In genomic region chr2:11344342-11344955, GRCh38 we compare ENCODE assay signal across 8 cellular contexts. TPM values are rescaled to one million over a fixed set of nuclear protein-coding genes. Genes with fewer than 3 reads are reported as not detected.
A peak's percentile ranks its signal among the peaks of the same experiment; 100 is the strongest.
DNase-seq lines count a peak whose midpoint lies in the region; ATAC-seq, FAIRE-seq and TF ChIP-seq lines count a peak whose summit lies in the region.

Gene ROCK2, minus strand, starts transcription at chr2:11344636. Its CDS starts 500 bp downstream, at chr2:11344136.

- peak; percentile 84 for DNase-seq in NCI-H2227 treated with DMSO at 0.1 percent for 48 hours (lab: John Stamatoyannopoulos, UW)
- DNase-seq in activated CD4-positive, CD25-positive, alpha-beta regulatory T cell treated with anti-CD3 and anti-CD28 coated beads, Interleukin-2, amount 50 U/mL, for 16 hours (ENCODE audit: low read depth, low spot score) = peak; percentile 37
- peak; percentile 78 for DNase-seq in cerebellar cortex (ENCODE audit: low spot score)
- DNase-seq in kidney = peak; percentile 96
- DNase-seq in stimulated activated CD4-positive, alpha-beta T cell treated with anti-CD3 and anti-CD28 coated beads, Interleukin-15, amount 100 ng/mL, for 24 hours = peak; percentile 83

- TF ChIP-seq CTCF in kidney (IDR thresholded peaks at IDR 0.05; ENCODE audit: borderline replicate concordance, extremely low read depth, insufficient read depth) = no peak

- peak within 1 kb of the TSS; percentile 93 for H3K27ac ChIP-seq in ACC112 (ENCODE audit: low read depth, low read length)
- H3K27ac ChIP-seq in kidney (ENCODE audit: low read depth in 2 of 2, low read length in 2 of 2) = peak within 1 kb of the TSS; percentile 98

- FAIRE-seq in kidney (lab: Jason Lieb, UNC) = no peak

- H3K79me2 ChIP-seq in ACC112 (ENCODE audit: control insufficient read depth, insufficient read depth, low read length, unreplicated experiment) = peaks cover 47% of the 10 kb centered on the region

- H3K4me3 ChIP-seq in ACC112 (ENCODE audit: low read depth, low read length) (peak within 1 kb of the TSS; percentile 95), kidney (ENCODE audit: low read length in 2 of 2) (peak within 1 kb of the TSS; percentile 78 to 95)

- ATAC-seq in GM18867 (IDR thresholded peaks at IDR 0.05; ENCODE audit: unreplicated experiment) (peak; percentile 68), HG03097 (IDR thresholded peaks at IDR 0.05; ENCODE audit: low FRiP score, unreplicated experiment) (peak; percentile 48)

- H3K9ac ChIP-seq in kidney (ENCODE audit: low read length in 2 of 2) = peak within 1 kb of the TSS; percentile 37 to 93

- peak within 1 kb of the TSS; percentile 94 for H2AFZ ChIP-seq in ACC112 (ENCODE audit: low read length, unreplicated experiment)

- intact Hi-C loops in kidney (cut with DNase I) = no loop called here

- no peaks in the 10 kb centered on the region for H3K9me3 ChIP-seq in kidney (ENCODE audit: control insufficient read depth in 1 of 2, low read length in 2 of 2)

- H3K27me3 ChIP-seq in ACC112 (ENCODE audit: insufficient read depth, low read length) = no peaks in the 10 kb centered on the region

- H3K36me3 ChIP-seq in ACC112 (ENCODE audit: insufficient read depth, low read length) (no peaks in the 10 kb centered on the region), kidney (ENCODE audit: control insufficient read depth in 1 of 2, insufficient read depth in 2 of 2, low read length in 2 of 2) (no peaks in the 10 kb centered on the region)

- H3K4me1 ChIP-seq in ACC112 (ENCODE audit: control insufficient read depth, insufficient read depth, low read length, unreplicated experiment) (peaks cover 28% of the 10 kb centered on the region), kidney (ENCODE audit: control insufficient read depth in 1 of 2, insufficient read depth in 1 of 2, low read depth in 1 of 2, low read length in 2 of 2) (peaks cover 4 to 24% of the 10 kb centered on the region in 2 donors)

RNA-seq across cellular contexts. Expression of gene ROCK2, which starts in this region (rescaled TPM):
- 58.3 TPM for total RNA-seq in kidney
- polyA plus RNA-seq in kidney (ENCODE audit: insufficient read depth, low read depth, low replicate concordance) = 6.7 TPM

Comparison
In these comparisons a context has a peak if more than half of its experiments do, and no peak if none do; other contexts are left out.
1. Peak in every context shown above with its lines: DNase-seq, ATAC-seq, H3K4me3 ChIP-seq and H3K27ac ChIP-seq.
2. DNase-seq: peak in every context shown above with its lines; median percentile 96 in kidney; 84 in NCI-H2227 treated with DMSO at 0.1 percent for 48 hours; 83 in stimulated activated CD4-positive, alpha-beta T cell treated with anti-CD3 and anti-CD28 coated beads, Interleukin-15, amount 100 ng/mL, for 24 hours; 78 in cerebellar cortex; 37 in activated CD4-positive, CD25-positive, alpha-beta regulatory T cell treated with anti-CD3 and anti-CD28 coated beads, Interleukin-2, amount 50 U/mL, for 16 hours.